In the genomic region with DNA sequence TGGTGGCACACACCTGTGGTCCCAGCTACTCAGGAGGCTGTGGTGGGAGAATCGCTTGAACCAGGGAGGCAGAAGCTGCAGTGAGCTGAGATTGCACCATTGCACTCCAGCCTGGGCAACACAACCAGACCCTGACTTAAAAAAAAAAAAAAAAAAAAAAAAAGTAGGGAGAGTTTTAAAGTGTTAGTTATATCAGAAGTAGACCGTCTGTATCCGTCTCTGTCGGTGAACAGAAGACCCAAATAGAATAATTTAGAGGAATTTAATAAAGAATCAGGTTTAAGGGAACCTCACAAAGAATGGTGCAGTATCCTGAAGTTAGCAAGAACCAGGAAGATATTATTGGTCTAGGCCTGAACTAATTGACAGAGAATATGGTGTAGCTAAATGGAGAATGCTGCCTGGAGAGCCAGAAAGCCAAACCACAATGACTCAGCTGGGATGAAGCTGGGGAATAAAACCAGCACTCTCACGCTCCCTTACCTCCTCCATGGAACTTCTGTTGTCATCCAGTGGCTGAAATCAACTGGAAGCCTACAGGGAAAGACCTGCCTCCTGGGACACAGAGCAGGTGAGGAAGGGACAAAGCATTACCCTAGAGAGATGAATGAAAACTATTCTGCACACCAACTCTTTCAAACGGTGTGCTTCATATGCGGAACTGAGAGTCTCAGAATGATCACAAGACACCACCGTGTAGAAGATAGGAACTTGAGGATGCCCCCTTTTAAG, we compare ENCODE assay signal across 9 cellular contexts. TPM values are rescaled to one million over a fixed set of nuclear protein-coding genes. Genes with fewer than 3 reads are reported as not detected.
A peak's percentile ranks its signal among the peaks of the same experiment; 100 is the strongest.
DNase-seq lines count a peak whose midpoint lies in the region; ATAC-seq and TF ChIP-seq lines count a peak whose summit lies in the region.
"Had no signal": no experiment of that assay in that cellular context is flagged by ENCODE, and none has a peak within 500 bp of the region (broad histone marks: within the 10 kb centered on the region; RNA-seq: fewer than 3 reads in every experiment).

No MANE protein-coding gene starts in this region.

- ATAC-seq in GM21529 (IDR thresholded peaks at IDR 0.05; ENCODE audit: unreplicated experiment) = peak; percentile 97

- DNase-seq in AML-193 (lab: John Stamatoyannopoulos, UW) = peak; percentile 28 to 29
- DNase-seq in Karpas-422 = no peak
- DNase-seq in choroid plexus epithelial cell (ENCODE audit: low read depth) = peak; percentile 92
- DNase-seq in activated gamma-delta T cell treated with Interleukin-2 at 50 U/mL for 16 hours = no peak
- no peak for DNase-seq in GM19238 (ENCODE audit: insufficient read length, low spot score)
- DNase-seq in effector CD4-positive, alpha-beta T cell = no peak
- DNase-seq in NCI-H526 treated with DMSO at 0.1 percent for 48 hours (lab: John Stamatoyannopoulos, UW) = no peak
- DNase-seq: uterus had no signal

- H3K4me3 ChIP-seq in Karpas-422 (ENCODE audit: low read length) = no peak overlapping the region
- H3K4me3 ChIP-seq in choroid plexus epithelial cell (ENCODE audit: low read depth, low read length) = no peak overlapping the region
- H3K4me3 ChIP-seq: uterus had no signal

- no peak overlapping the region for H3K9ac ChIP-seq in Karpas-422 (ENCODE audit: low read length)

- H4K20me1 ChIP-seq in Karpas-422 (ENCODE audit: insufficient read depth, low read depth, low read length) = no peaks in the 10 kb centered on the region

- TF ChIP-seq CTCF in choroid plexus epithelial cell (conservative IDR thresholded peaks at IDR 0.05; ENCODE audit: low read depth, low read length) = no peak

- no peaks in the 10 kb centered on the region for H3K9me2 ChIP-seq in Karpas-422 (replicated peaks; ENCODE audit: insufficient read depth, low read length)

- no peak overlapping the region for H3K27ac ChIP-seq in Karpas-422 (ENCODE audit: low read length)
- H3K27ac ChIP-seq: uterus had no signal

- no peaks in the 10 kb centered on the region for H3K9me3 ChIP-seq in Karpas-422 (ENCODE audit: low read length)
- H3K9me3 ChIP-seq: uterus had no signal

- peaks cover 4% of the 10 kb centered on the region for H3K4me1 ChIP-seq in Karpas-422 (ENCODE audit: low read length)
- H3K4me1 ChIP-seq: uterus had no signal

- H3K4me2 ChIP-seq in Karpas-422 (ENCODE audit: low read depth, low read length, poor library complexity, severe bottlenecking) = peak overlapping the region; percentile 47

- H3K36me3 ChIP-seq in Karpas-422 (ENCODE audit: insufficient read depth, low read length) = no peaks in the 10 kb centered on the region
- H3K36me3 ChIP-seq: uterus had no signal

- H2AFZ ChIP-seq in Karpas-422 (ENCODE audit: low read length) = 0 out of 2 replicates have a peak overlapping the region, but pooled peaks have one; percentile 50

- H3K27me3 ChIP-seq in Karpas-422 (ENCODE audit: low read length) = no peaks in the 10 kb centered on the region
- H3K27me3 ChIP-seq: uterus had no signal

- H3K79me2 ChIP-seq in Karpas-422 (ENCODE audit: low read length) = no peaks in the 10 kb centered on the region

RNA-seq across cellular contexts. Expression of a gene that starts 39.1 kb away (rescaled TPM):
- 19.7 and 19.9 TPM in 2 replicates for total RNA-seq in Karpas-422 (2014; rRNA removed; shearing (Covaris generic); ENCODE audit: low replicate concordance)

RNA-seq across cellular contexts. Expression of a gene that starts 59.9 kb away (rescaled TPM):
- total RNA-seq in Karpas-422 (2014; rRNA removed; shearing (Covaris generic); ENCODE audit: low replicate concordance) = not detected in 2 replicates
- total RNA-seq: uterus had no signal

Comparison
In these comparisons a context has a peak if more than half of its experiments do, and no peak if none do; other contexts are left out.
1. DNase-seq: peak in AML-193 (2 of 2) and choroid plexus epithelial cell (single experiment); none in Karpas-422 (single experiment), activated gamma-delta T cell treated with Interleukin-2 at 50 U/mL for 16 hours (single experiment), GM19238 (single experiment), effector CD4-positive, alpha-beta T cell (single experiment) and NCI-H526 treated with DMSO at 0.1 percent for 48 hours (single experiment).